ENCODE assay signal across 22 cellular contexts in genomic region chr17:43026610-43027009, GRCh38. TPM values are rescaled to one million over a fixed set of nuclear protein-coding genes. Genes with fewer than 3 reads are reported as not detected.
DNase-seq lines count a peak whose midpoint lies in the region; ATAC-seq and TF ChIP-seq lines count a peak whose summit lies in the region.
"Had no signal": no experiment of that assay in that cellular context is flagged by ENCODE, and none has a peak within 500 bp of the region (broad histone marks: within the 10 kb centered on the region; RNA-seq: fewer than 3 reads in every experiment).

No MANE protein-coding gene starts in this region.

- no peak for DNase-seq in activated naive CD4-positive, alpha-beta T cell treated with anti-CD3 and anti-CD28 coated beads, Interleukin-2, amount 10 ng/mL, durations not matched to agents 7 days and 5 days
- no peak for DNase-seq in activated naive CD4-positive, alpha-beta T cell (lab: John Stamatoyannopoulos, UW)
- DNase-seq in WTC11 (ENCODE audit: low spot score) (no peak), left kidney (ENCODE audit: low read depth, low spot score) (peak; percentile 49), type B pancreatic cell (ENCODE audit: extremely low spot score, unreplicated experiment) (no peak), NCI-H2107 treated with DMSO at 0.1 percent for 48 hours (lab: John Stamatoyannopoulos, UW; ENCODE audit: unreplicated experiment) (no peak), NCI-H1930 (lab: John Stamatoyannopoulos, UW) (no peak)
- no peak for DNase-seq in activated CD4-positive, alpha-beta T cell treated with anti-CD3 and anti-CD28 coated beads, Interleukin-2, amount 50 U/mL, for 1 hour
- DNase-seq: activated CD4-positive, alpha-beta memory T cell treated with anti-CD3 and anti-CD28 coated beads, Interleukin-2, amount 10 ng/mL, durations not matched to agents 7 days and 5 days; activated naive CD4-positive, alpha-beta T cell treated with anti-CD3 and anti-CD28 coated beads, Interleukin-2, amount 50 U/mL, for 16 hours; activated T-cell treated with anti-CD3 and anti-CD28 coated beads, Interleukin-2, amount 50 U/mL, for 1 hour; cerebellar nuclear complex; IMR-90; left ventricle myocardium inferior; NCI-H1417 treated with DMSO at 0.1 percent for 48 hours; NCI-H526 treated with DMSO at 0.1 percent for 48 hours; right lobe of liver; substantia nigra had no signal

- H3K27ac Mint-ChIP-seq in activated naive CD4-positive, alpha-beta T cell treated with anti-CD3 and anti-CD28 coated beads, Interleukin-2, amount 10 ng/mL, durations not matched to agents 7 days and 5 days = no peak overlapping the region
- H3K27ac Mint-ChIP-seq in WTC11 (no peak overlapping the region), type B pancreatic cell (no peak overlapping the region)
- H3K27ac Mint-ChIP-seq: activated CD4-positive, alpha-beta memory T cell treated with anti-CD3 and anti-CD28 coated beads, Interleukin-2, amount 10 ng/mL, durations not matched to agents 7 days and 5 days had no signal

- POLR2A ChIA-PET in WTC11 (lab: Charles Lee) = no interaction called here

- H3K36me3 Mint-ChIP-seq in activated naive CD4-positive, alpha-beta T cell treated with anti-CD3 and anti-CD28 coated beads, Interleukin-2, amount 10 ng/mL, durations not matched to agents 7 days and 5 days = peaks cover 2% of the 10 kb centered on the region
- H3K36me3 Mint-ChIP-seq in WTC11 (peaks cover 9% of the 10 kb centered on the region), type B pancreatic cell (no peaks in the 10 kb centered on the region)

- no peak for ATAC-seq in WTC11
- ATAC-seq: esophagus mucosa, right lobe of liver, Right ventricle myocardium inferior had no signal

- H3K27me3 Mint-ChIP-seq in activated naive CD4-positive, alpha-beta T cell treated with anti-CD3 and anti-CD28 coated beads, Interleukin-2, amount 10 ng/mL, durations not matched to agents 7 days and 5 days = peaks cover 65% of the 10 kb centered on the region
- H3K27me3 Mint-ChIP-seq in WTC11 (ENCODE audit: low read depth) (peaks cover 3% of the 10 kb centered on the region; the same call in 1 of the 2 replicates), type B pancreatic cell (peaks cover 4% of the 10 kb centered on the region)

- CTCF ChIA-PET in activated naive CD4-positive, alpha-beta T cell treated with anti-CD3 and anti-CD28 coated beads, Interleukin-2, amount 10 ng/mL, durations not matched to agents 7 days and 5 days (lab: Charles Lee) = no interaction called here
- CTCF ChIA-PET in WTC11 (lab: Charles Lee) = interaction anchor here (0.6 to 3.0 kb wide), 4 partner anchors 15 to 99 kb away, joined by 3 to 45 read pairs (median 4); partner anchors contain the start of genes BRCA1 and RPL27

- TF ChIP-seq CTCF in WTC11 (IDR thresholded peaks at IDR 0.05) = no peak
- TF ChIP-seq CTCF in type B pancreatic cell (conservative IDR thresholded peaks at IDR 0.05) = no peak

- H3K4me3 Mint-ChIP-seq in activated naive CD4-positive, alpha-beta T cell treated with anti-CD3 and anti-CD28 coated beads, Interleukin-2, amount 10 ng/mL, durations not matched to agents 7 days and 5 days = peak overlapping the region; percentile 31
- peak overlapping the region; percentile 85 for H3K4me3 Mint-ChIP-seq in WTC11
- H3K4me3 Mint-ChIP-seq in type B pancreatic cell = peak overlapping the region; percentile 67
- H3K4me3 Mint-ChIP-seq: activated CD4-positive, alpha-beta memory T cell treated with anti-CD3 and anti-CD28 coated beads, Interleukin-2, amount 10 ng/mL, durations not matched to agents 7 days and 5 days had no signal

- no peaks in the 10 kb centered on the region for H3K9me3 Mint-ChIP-seq in activated naive CD4-positive, alpha-beta T cell treated with anti-CD3 and anti-CD28 coated beads, Interleukin-2, amount 10 ng/mL, durations not matched to agents 7 days and 5 days
- H3K9me3 Mint-ChIP-seq in WTC11 (no peaks in the 10 kb centered on the region), type B pancreatic cell (no peaks in the 10 kb centered on the region)
- H3K9me3 Mint-ChIP-seq: activated CD4-positive, alpha-beta memory T cell treated with anti-CD3 and anti-CD28 coated beads, Interleukin-2, amount 10 ng/mL, durations not matched to agents 7 days and 5 days had no signal

- H3K4me1 Mint-ChIP-seq in activated naive CD4-positive, alpha-beta T cell treated with anti-CD3 and anti-CD28 coated beads, Interleukin-2, amount 10 ng/mL, durations not matched to agents 7 days and 5 days = peaks cover 16% of the 10 kb centered on the region
- H3K4me1 Mint-ChIP-seq in WTC11 (peaks cover 46% of the 10 kb centered on the region), type B pancreatic cell (ENCODE audit: unreplicated experiment) (peaks cover 12% of the 10 kb centered on the region)

TF ChIP-seq in WTC11, 78 proteins besides CTCF, POLR2A, EP300 and RAD21 (continues in another document):
- TF ChIP-seq USF1 (CRISPR knock-in tag; IDR thresholded peaks at IDR 0.05) = no peak
- TF ChIP-seq ATF6 (CRISPR knock-in tag; IDR thresholded peaks at IDR 0.05) = no peak
- TF ChIP-seq SMAD3 (CRISPR knock-in tag; IDR thresholded peaks at IDR 0.05; ENCODE audit: borderline replicate concordance) = no peak
- no peak for TF ChIP-seq RORB (CRISPR knock-in tag; IDR thresholded peaks at IDR 0.05)
- no peak for TF ChIP-seq EMX1 (CRISPR knock-in tag; IDR thresholded peaks at IDR 0.05)
- no peak for TF ChIP-seq USF2 (CRISPR knock-in tag; IDR thresholded peaks at IDR 0.05)
- TF ChIP-seq GTF2I (CRISPR knock-in tag; conservative IDR thresholded peaks at IDR 0.05) = no peak
- no peak for TF ChIP-seq ZNF121 (CRISPR knock-in tag; IDR thresholded peaks at IDR 0.05)
- no peak for TF ChIP-seq ZNF317 (CRISPR knock-in tag; IDR thresholded peaks at IDR 0.05; ENCODE audit: borderline replicate concordance, low read depth)
- TF ChIP-seq ZBTB43 (CRISPR knock-in tag; IDR thresholded peaks at IDR 0.05) = no peak

RNA-seq across cellular contexts. Expression of gene RND2, which starts 1.6 kb away (rescaled TPM):
- 46.9 to 51.8 TPM (median 50.2 TPM) in 3 replicates for total RNA-seq in WTC11 (2021)
- 3.3 and 7.1 TPM in 2 replicates for total RNA-seq in type B pancreatic cell (ENCODE audit: low replicate concordance)
- total RNA-seq: A172; activated CD4-positive, alpha-beta memory T cell treated with anti-CD3 and anti-CD28 coated beads, Interleukin-2, amount 10 ng/mL, durations not matched to agents 7 days and 5 days; T-helper 1 cell treated with Interleukin-12 subunit alpha and Interleukin-12 subunit beta and Interleukin-4 antibody, amounts not matched to agents 30 ng/mL and 1 ng/mL, for 36 hours had no signal

RNA-seq across cellular contexts. Expression of gene VAT1, which starts 4.4 kb away (rescaled TPM):
- 291 to 298 TPM (median 296 TPM) in 3 replicates for total RNA-seq in WTC11 (2021)
- total RNA-seq in type B pancreatic cell (ENCODE audit: low replicate concordance) = 167 and 274 TPM in 2 replicates

RNA-seq across cellular contexts. Expression of gene IFI35, which starts 20.0 kb away (rescaled TPM):
- 3.0 to 4.7 TPM (median 3.8 TPM) in 3 replicates for total RNA-seq in WTC11 (2021)
- 6.6 and 8.8 TPM in 2 replicates for total RNA-seq in type B pancreatic cell (ENCODE audit: low replicate concordance)

RNA-seq across cellular contexts. Expression of gene RPL27, which starts 28.4 kb away (rescaled TPM):
- total RNA-seq in WTC11 (2021) = 1,391 to 1,553 TPM (median 1,518 TPM) in 3 replicates
- total RNA-seq in type B pancreatic cell (ENCODE audit: low replicate concordance) = 1,148 and 1,194 TPM in 2 replicates

RNA-seq across cellular contexts. Expression of gene RUNDC1, which starts 46.2 kb away (rescaled TPM):
- 12.2 to 14.2 TPM (median 12.7 TPM) in 3 replicates for total RNA-seq in WTC11 (2021)
- total RNA-seq in type B pancreatic cell (ENCODE audit: low replicate concordance) = 18.2 and 19.7 TPM in 2 replicates

Comparison
In these comparisons a context has a peak if more than half of its experiments do, and no peak if none do; other contexts are left out.
1. H3K4me3 Mint-ChIP-seq: peak in every context shown above with its lines; median percentile 85 in WTC11; 67 in type B pancreatic cell; 31 in activated naive CD4-positive, alpha-beta T cell treated with anti-CD3 and anti-CD28 coated beads, Interleukin-2, amount 10 ng/mL, durations not matched to agents 7 days and 5 days.